ENCODE assay signal across 1 cellular context in the genomic region with DNA sequence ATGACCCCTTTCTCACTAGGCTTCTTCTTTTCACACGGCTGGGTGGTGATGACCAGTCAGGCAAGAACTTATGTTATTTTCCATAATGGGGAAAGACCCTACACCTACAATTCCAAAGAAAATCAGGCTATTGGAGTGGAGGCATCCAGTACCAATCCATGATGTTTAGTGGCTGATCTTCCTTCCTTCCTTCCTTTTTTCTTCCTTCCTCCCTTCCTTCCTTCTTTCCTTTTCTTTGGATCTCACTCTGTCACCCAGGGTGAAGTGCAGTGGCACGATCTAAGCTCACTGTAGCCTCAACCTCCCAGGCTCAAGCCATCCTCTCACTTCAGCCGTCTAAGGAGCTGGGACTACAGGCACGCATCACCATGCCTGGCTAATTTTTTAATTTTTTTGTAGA.
TF ChIP-seq lines count a peak whose summit lies in the region.

No MANE protein-coding gene starts in this region.

TF ChIP-seq in IMR-90, 13 proteins besides CTCF, POLR2A, EP300 and RAD21:
- TF ChIP-seq, protein P1, sequence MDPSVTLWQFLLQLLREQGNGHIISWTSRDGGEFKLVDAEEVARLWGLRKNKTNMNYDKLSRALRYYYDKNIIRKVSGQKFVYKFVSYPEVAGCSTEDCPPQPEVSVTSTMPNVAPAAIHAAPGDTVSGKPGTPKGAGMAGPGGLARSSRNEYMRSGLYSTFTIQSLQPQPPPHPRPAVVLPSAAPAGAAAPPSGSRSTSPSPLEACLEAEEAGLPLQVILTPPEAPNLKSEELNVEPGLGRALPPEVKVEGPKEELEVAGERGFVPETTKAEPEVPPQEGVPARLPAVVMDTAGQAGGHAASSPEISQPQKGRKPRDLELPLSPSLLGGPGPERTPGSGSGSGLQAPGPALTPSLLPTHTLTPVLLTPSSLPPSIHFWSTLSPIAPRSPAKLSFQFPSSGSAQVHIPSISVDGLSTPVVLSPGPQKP (IDR thresholded peaks at IDR 0.05; ENCODE audit: borderline replicate concordance, low read depth, low read length) = no peak
- no peak for TF ChIP-seq RFX5 (IDR thresholded peaks at IDR 0.05; ENCODE audit: low read depth, low read length)
- no peak for TF ChIP-seq FOS (IDR thresholded peaks at IDR 0.05; ENCODE audit: low read depth, low read length)
- TF ChIP-seq MAFK (IDR thresholded peaks at IDR 0.05; ENCODE audit: low read depth, low read length) = no peak
- TF ChIP-seq NFE2L2 (IDR thresholded peaks at IDR 0.05; ENCODE audit: low read depth, low read length) = no peak
- no peak for TF ChIP-seq MXI1 (IDR thresholded peaks at IDR 0.05; ENCODE audit: borderline replicate concordance, low read depth, low read length)
- TF ChIP-seq SMC3 (IDR thresholded peaks at IDR 0.05; ENCODE audit: low read depth, low read length) = no peak
- TF ChIP-seq MAZ (IDR thresholded peaks at IDR 0.05; ENCODE audit: borderline replicate concordance, low read depth, low read length) = no peak
- TF ChIP-seq CEBPB (IDR thresholded peaks at IDR 0.05; ENCODE audit: low read depth, low read length) = no peak
- TF ChIP-seq RCOR1 (IDR thresholded peaks at IDR 0.05; ENCODE audit: insufficient replicate concordance, low read length) = no peak
- TF ChIP-seq, protein P2, sequence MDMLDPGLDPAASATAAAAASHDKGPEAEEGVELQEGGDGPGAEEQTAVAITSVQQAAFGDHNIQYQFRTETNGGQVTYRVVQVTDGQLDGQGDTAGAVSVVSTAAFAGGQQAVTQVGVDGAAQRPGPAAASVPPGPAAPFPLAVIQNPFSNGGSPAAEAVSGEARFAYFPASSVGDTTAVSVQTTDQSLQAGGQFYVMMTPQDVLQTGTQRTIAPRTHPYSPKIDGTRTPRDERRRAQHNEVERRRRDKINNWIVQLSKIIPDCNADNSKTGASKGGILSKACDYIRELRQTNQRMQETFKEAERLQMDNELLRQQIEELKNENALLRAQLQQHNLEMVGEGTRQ (IDR thresholded peaks at IDR 0.05; ENCODE audit: low read depth, low read length) = no peak
- no peak for TF ChIP-seq CHD1 (IDR thresholded peaks at IDR 0.05; ENCODE audit: low read depth, low read length)
- TF ChIP-seq BHLHE40 (IDR thresholded peaks at IDR 0.05; ENCODE audit: low read depth, low read length) = no peak
